1 cellular context compared by ENCODE assay signal in genomic region chr1:45521413-45522323, GRCh38.
TF ChIP-seq lines count a peak whose summit lies in the region.

Gene PRDX1, minus strand, starts transcription at chr1:45521884. Its CDS starts 2,841 bp downstream, at chr1:45519043.

TF ChIP-seq in K562, 482 proteins besides CTCF, POLR2A, EP300 and RAD21 (continued from another document and continues in another):
- no peak; the same call in 1 of the 2 replicates for TF ChIP-seq ZNF436 (CRISPR knock-in tag; IDR thresholded peaks at IDR 0.05)
- TF ChIP-seq HOXB6 (CRISPR knock-in tag; IDR thresholded peaks at IDR 0.05; ENCODE audit: borderline replicate concordance), result peak; percentile 75; the same call in 1 of the 2 replicates
- peak; percentile 91 for TF ChIP-seq HNRNPLL (IDR thresholded peaks at IDR 0.05; ENCODE audit: low read depth, low read length, poor library complexity, severe bottlenecking)
- TF ChIP-seq SRF (CRISPR knock-in tag; IDR thresholded peaks at IDR 0.05), result peak in 1 of 2 experiments; percentile 43; a peak in 1 of 4 replicates
- no peak for TF ChIP-seq RBM34 (IDR thresholded peaks at IDR 0.05; ENCODE audit: borderline replicate concordance, insufficient read depth, low read length)
- TF ChIP-seq PRPF4 (IDR thresholded peaks at IDR 0.05; ENCODE audit: insufficient read depth, low read depth, low read length, poor library complexity, severe bottlenecking), result peak; percentile 100
- TF ChIP-seq HDGF (IDR thresholded peaks at IDR 0.05), result no peak
- TF ChIP-seq MTA3 (IDR thresholded peaks at IDR 0.05; ENCODE audit: borderline replicate concordance), result peak; percentile 100
- no peak for TF ChIP-seq JUNB (CRISPR knock-in tag; conservative IDR thresholded peaks at IDR 0.05)
- no peak for TF ChIP-seq TCFL5 (CRISPR knock-in tag; conservative IDR thresholded peaks at IDR 0.05)
- peak; percentile 90 for TF ChIP-seq ZBTB1 (CRISPR knock-in tag; IDR thresholded peaks at IDR 0.05; ENCODE audit: borderline replicate concordance, low read depth)
- peak; percentile 97 for TF ChIP-seq RBM39 (optimal IDR thresholded peaks at IDR 0.05; ENCODE audit: low read depth, low read length)
- peak in 2 of 3 experiments; percentile 77 to 80 for TF ChIP-seq YY1 (IDR thresholded peaks at IDR 0.05; ENCODE audit: borderline replicate concordance in 1 of 3, control insufficient read depth in 1 of 3, extremely low read depth in 1 of 3, insufficient read depth in 3 of 3, insufficient read length in 1 of 3, insufficient replicate concordance in 2 of 3, low read depth in 1 of 3, low read length in 2 of 3)
- peak; percentile 82; the same call in 1 of the 2 replicates for TF ChIP-seq NBN (IDR thresholded peaks at IDR 0.05; ENCODE audit: low read depth)
- peak; percentile 98 for TF ChIP-seq E2F5 (CRISPR knock-in tag; IDR thresholded peaks at IDR 0.05)
- peak; percentile 95; the same call in 1 of the 2 replicates for TF ChIP-seq PREB (CRISPR knock-in tag; IDR thresholded peaks at IDR 0.05)
- no peak for TF ChIP-seq ZNF318 (IDR thresholded peaks at IDR 0.05; ENCODE audit: borderline replicate concordance in 1 of 2, low read depth in 1 of 2)
- no peak for TF ChIP-seq ZNF277 (CRISPR knock-in tag; IDR thresholded peaks at IDR 0.05; ENCODE audit: borderline replicate concordance)
- peak in 1 of 2 experiments; percentile 94; a peak in 1 of 4 replicates for TF ChIP-seq KDM4B (IDR thresholded peaks at IDR 0.05; ENCODE audit: borderline replicate concordance in 2 of 2, low read depth in 1 of 2)
- peak; percentile 1; the same call in 1 of the 2 replicates for TF ChIP-seq PBX2 (CRISPR knock-in tag; IDR thresholded peaks at IDR 0.05; ENCODE audit: low read depth)
- TF ChIP-seq PBX2 (tag; conservative IDR thresholded peaks at IDR 0.05; ENCODE audit: low read depth), result no peak
- TF ChIP-seq ZFP1 (CRISPR knock-in tag; IDR thresholded peaks at IDR 0.05), result no peak
- no peak for TF ChIP-seq ZNF518B (CRISPR knock-in tag; IDR thresholded peaks at IDR 0.05)
- peak; percentile 67 for TF ChIP-seq L3MBTL2 (IDR thresholded peaks at IDR 0.05)
- TF ChIP-seq TCF3 (CRISPR knock-in tag; IDR thresholded peaks at IDR 0.05), result peak; percentile 58; the same call in 1 of the 2 replicates
- TF ChIP-seq IFI16 (CRISPR knock-in tag; IDR thresholded peaks at IDR 0.05), result no peak
- no peak for TF ChIP-seq FOXA3 (CRISPR knock-in tag; conservative IDR thresholded peaks at IDR 0.05 in 1 of 2, IDR thresholded peaks at IDR 0.05 in 1 of 2)
- TF ChIP-seq ASH1L (IDR thresholded peaks at IDR 0.05; ENCODE audit: borderline replicate concordance, low read depth, partially characterized antibody), result no peak
- peak; percentile 79 for TF ChIP-seq RB1 (IDR thresholded peaks at IDR 0.05; ENCODE audit: low read depth)
- no peak for TF ChIP-seq MCM3 (IDR thresholded peaks at IDR 0.05)
- peak; percentile 100 for TF ChIP-seq ARHGAP35 (IDR thresholded peaks at IDR 0.05; ENCODE audit: partially characterized antibody)
- peak; percentile 51 to 92; a peak in 3 of 4 replicates for TF ChIP-seq TBL1XR1 (IDR thresholded peaks at IDR 0.05; ENCODE audit: low read length in 2 of 2)
- TF ChIP-seq MEF2D (tag; conservative IDR thresholded peaks at IDR 0.05; ENCODE audit: low read depth), result peak; percentile 30; the same call in 1 of the 2 replicates
- no peak for TF ChIP-seq ZNF76 (CRISPR knock-in tag; IDR thresholded peaks at IDR 0.05; ENCODE audit: borderline replicate concordance)
- peak; percentile 99 for TF ChIP-seq CHD2 (IDR thresholded peaks at IDR 0.05; ENCODE audit: low read depth, low read length)
- TF ChIP-seq HNRNPH1 (optimal IDR thresholded peaks at IDR 0.05; ENCODE audit: low read depth, low read length), result no peak
- TF ChIP-seq U2AF1 (optimal IDR thresholded peaks at IDR 0.05; ENCODE audit: low read depth, low read length), result peak; percentile 100
- no peak for TF ChIP-seq RBM17 (IDR thresholded peaks at IDR 0.05; ENCODE audit: borderline replicate concordance, low read depth, low read length)
- TF ChIP-seq E4F1 (CRISPR knock-in tag; IDR thresholded peaks at IDR 0.05; ENCODE audit: borderline replicate concordance), result peak; percentile 26; the same call in 1 of the 2 replicates
- no peak for TF ChIP-seq DNMT1 (IDR thresholded peaks at IDR 0.05)
- peak; percentile 8; the same call in 1 of the 2 replicates for TF ChIP-seq JUN (IDR thresholded peaks at IDR 0.05; ENCODE audit: borderline replicate concordance, low read depth, low read length)
- peak; percentile 11; the same call in 1 of the 2 replicates for TF ChIP-seq JUN (CRISPR knock-in tag; IDR thresholded peaks at IDR 0.05; ENCODE audit: borderline replicate concordance)
